Comparison of ENCODE assay signal across 18 cellular contexts in genomic region chr1:90951009-90951408, GRCh38.
"Had no signal": no experiment of that assay in that cellular context is flagged by ENCODE, and none has a peak within 500 bp of the region (broad histone marks: within the 10 kb centered on the region; RNA-seq: fewer than 3 reads in every experiment).

No MANE protein-coding gene starts in this region.

- DNase-seq: activated CD4-positive, alpha-beta memory T cell treated with anti-CD3 and anti-CD28 coated beads, Interleukin-2, amount 10 ng/mL, durations not matched to agents 7 days and 5 days; activated CD4-positive, alpha-beta T cell treated with anti-CD3 and anti-CD28 coated beads, Interleukin-2, amount 10 ng/mL, durations not matched to agents 24 days and 14 days; activated gamma-delta T cell treated with Interleukin-2 at 50 U/mL for 16 hours; central memory CD4-positive, alpha-beta T cell; hippocampal formation; left ventricle myocardium superior; mucosa of descending colon; ovary; psoas muscle; spleen; stimulated activated naive CD8-positive, alpha-beta T cell treated with anti-CD3 and anti-CD28 coated beads, Interleukin-15, amount 100 ng/mL, for 72 hours; SW 1271 had no signal

- H3K27ac ChIP-seq: esophagus muscularis mucosa, ovary, psoas muscle, right atrium auricular region, spleen, tibial nerve had no signal

- H3K27me3 ChIP-seq: esophagus muscularis mucosa, ovary, right atrium auricular region, spleen, tibial nerve had no signal

- H3K9me3 Mint-ChIP-seq: activated CD4-positive, alpha-beta memory T cell treated with anti-CD3 and anti-CD28 coated beads, Interleukin-2, amount 10 ng/mL, durations not matched to agents 7 days and 5 days had no signal

- H3K9me3 ChIP-seq: esophagus muscularis mucosa, mucosa of descending colon, ovary, psoas muscle, right atrium auricular region, spleen, tibial nerve had no signal

- H3K27me3 Mint-ChIP-seq: activated CD4-positive, alpha-beta memory T cell treated with anti-CD3 and anti-CD28 coated beads, Interleukin-2, amount 10 ng/mL, durations not matched to agents 7 days and 5 days; activated CD4-positive, alpha-beta T cell treated with anti-CD3 and anti-CD28 coated beads, Interleukin-2, amount 10 ng/mL, durations not matched to agents 24 days and 14 days; activated naive CD4-positive, alpha-beta T cell treated with anti-CD3 and anti-CD28 coated beads, Interleukin-2, amount 50 U/mL, for 24 hours; stimulated activated naive CD8-positive, alpha-beta T cell treated with anti-CD3 and anti-CD28 coated beads, Interleukin-15, amount 100 ng/mL, for 72 hours had no signal

- ATAC-seq: activated CD4-positive, CD25-positive, alpha-beta regulatory T cell treated with anti-CD3 and anti-CD28 coated beads, Interleukin-2, amount 50 U/mL, for 24 hours; left ventricle myocardium superior; mucosa of descending colon; stimulated activated effector memory CD8-positive, alpha-beta T cell treated with anti-CD3 and anti-CD28 coated beads, Interleukin-12 subunit alpha, Interleukin-12 subunit beta, amount 100 ng/mL, for 72 hours; stimulated activated naive CD8-positive, alpha-beta T cell treated with anti-CD3 and anti-CD28 coated beads, Interleukin-15, amount 100 ng/mL, for 72 hours had no signal

- H3K36me3 ChIP-seq: esophagus muscularis mucosa, ovary, right atrium auricular region had no signal

- H3K4me3 ChIP-seq: esophagus muscularis mucosa, mucosa of descending colon, ovary, psoas muscle, right atrium auricular region, spleen, tibial nerve had no signal

- H3K4me3 Mint-ChIP-seq: activated CD4-positive, alpha-beta memory T cell treated with anti-CD3 and anti-CD28 coated beads, Interleukin-2, amount 10 ng/mL, durations not matched to agents 7 days and 5 days; activated CD4-positive, alpha-beta T cell treated with anti-CD3 and anti-CD28 coated beads, Interleukin-2, amount 10 ng/mL, durations not matched to agents 24 days and 14 days; activated naive CD4-positive, alpha-beta T cell treated with anti-CD3 and anti-CD28 coated beads, Interleukin-2, amount 50 U/mL, for 24 hours; stimulated activated effector memory CD8-positive, alpha-beta T cell treated with anti-CD3 and anti-CD28 coated beads, Interleukin-12 subunit alpha, Interleukin-12 subunit beta, amount 100 ng/mL, for 72 hours; stimulated activated naive CD8-positive, alpha-beta T cell treated with anti-CD3 and anti-CD28 coated beads, Interleukin-15, amount 100 ng/mL, for 72 hours had no signal

- H3K27ac Mint-ChIP-seq: activated CD4-positive, alpha-beta memory T cell treated with anti-CD3 and anti-CD28 coated beads, Interleukin-2, amount 10 ng/mL, durations not matched to agents 7 days and 5 days; activated CD4-positive, alpha-beta T cell treated with anti-CD3 and anti-CD28 coated beads, Interleukin-2, amount 10 ng/mL, durations not matched to agents 24 days and 14 days; activated naive CD4-positive, alpha-beta T cell treated with anti-CD3 and anti-CD28 coated beads, Interleukin-2, amount 50 U/mL, for 24 hours; stimulated activated effector memory CD8-positive, alpha-beta T cell treated with anti-CD3 and anti-CD28 coated beads, Interleukin-12 subunit alpha, Interleukin-12 subunit beta, amount 100 ng/mL, for 72 hours had no signal
